In the genomic region with DNA sequence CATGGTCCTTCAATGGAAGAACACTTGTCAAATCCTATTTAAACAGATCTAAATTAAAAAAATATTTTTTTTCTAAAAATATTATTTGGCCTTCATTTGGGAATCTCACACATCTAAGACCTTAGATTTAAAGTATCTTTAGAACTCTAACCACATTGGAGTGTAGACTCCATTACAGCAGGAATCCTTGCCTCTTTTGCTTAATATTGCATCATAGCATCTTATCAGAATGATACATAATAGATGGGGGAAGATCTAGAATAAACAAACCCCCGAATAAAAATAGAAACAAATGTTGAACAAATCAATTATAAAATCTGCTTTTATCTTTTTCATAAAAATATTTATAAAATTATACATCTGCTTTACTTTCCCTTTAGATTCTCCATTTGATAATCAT, we compare ENCODE assay signal across 19 cellular contexts. TPM values are rescaled to one million over a fixed set of nuclear protein-coding genes. Genes with fewer than 3 reads are reported as not detected.
A peak's percentile ranks its signal among the peaks of the same experiment; 100 is the strongest.
DNase-seq lines count a peak whose midpoint lies in the region; ATAC-seq and TF ChIP-seq lines count a peak whose summit lies in the region.
"Had no signal": no experiment of that assay in that cellular context is flagged by ENCODE, and none has a peak within 500 bp of the region (broad histone marks: within the 10 kb centered on the region; RNA-seq: fewer than 3 reads in every experiment).

No MANE protein-coding gene starts in this region.

- POLR2A ChIA-PET in A673 (lab: Charles Lee; ENCODE audit: low non-redundant PET), result no interaction called here
- POLR2A ChIA-PET in CD4-positive, alpha-beta memory T cell (lab: Charles Lee; ENCODE audit: partially characterized antibody), result interaction anchor here (1.1 to 1.7 kb wide), 4 partner anchors 21 to 635 kb away, joined by 3 to 5 read pairs (median 4); a partner anchor contains a TSS
- POLR2A ChIA-PET in naive thymus-derived CD4-positive, alpha-beta T cell (lab: Charles Lee), result interaction anchor here (2.0 to 10.0 kb wide), 3 partner anchors 27 to 69 kb away, joined by 8 to 111 read pairs (median 9); a partner anchor contains a TSS

- peaks cover 7% of the 10 kb centered on the region for H3K9me3 ChIP-seq in A673 (ENCODE audit: low read depth, low read length, poor library complexity, severe bottlenecking)
- H3K9me3 ChIP-seq in CD4-positive, alpha-beta memory T cell (ENCODE audit: control insufficient read depth in 1 of 2, low read length in 2 of 2), result no peaks in the 10 kb centered on the region
- no peaks in the 10 kb centered on the region for H3K9me3 ChIP-seq in naive thymus-derived CD4-positive, alpha-beta T cell (ENCODE audit: control insufficient read depth in 2 of 3, low read length in 3 of 3)
- H3K9me3 ChIP-seq: BLaER1, tibial nerve had no signal

- intact Hi-C loops in A673 (cut with micrococcal nuclease; ENCODE audit: unreplicated experiment), result loop anchor here (10.0 kb wide), 1 partner anchor 630 kb away; no protein-coding TSS in a partner anchor
- intact Hi-C loops in CD4-positive, alpha-beta memory T cell (cut with micrococcal nuclease), result loop anchor here (5.0 to 10.0 kb wide), 4 partner anchors 450 to 758 kb away; a partner anchor contains a TSS
- intact Hi-C loops in naive thymus-derived CD4-positive, alpha-beta T cell (cut with micrococcal nuclease), result loop anchor here (5.0 to 10.0 kb wide), 6 partner anchors 447 to 1937 kb away; a partner anchor contains a TSS

- no peak for DNase-seq in A673 (ENCODE audit: low spot score)
- no peak for DNase-seq in CD4-positive, alpha-beta memory T cell
- DNase-seq in naive thymus-derived CD4-positive, alpha-beta T cell, result no peak
- no peak for DNase-seq in DMS79 treated with DMSO at 0.1 percent for 48 hours (lab: John Stamatoyannopoulos, UW)
- DNase-seq in pons (ENCODE audit: low spot score), result no peak
- DNase-seq: activated CD4-positive, alpha-beta T cell treated with anti-CD3 and anti-CD28 coated beads, Interleukin-2, amount 50 U/mL, for 4 hours; activated gamma-delta T cell; cortex of kidney; HCEC 1CT; NCI-H1436 treated with DMSO at 0.1 percent for 48 hours; NCI-H226; NK-92 treated with Interleukin-12 subunit alpha and Interleukin-12 subunit beta, amount 100 ng/mL, for 24 hours; RPMI8226 had no signal

- peak overlapping the region in 4 of 7 donors; percentile 19 to 68 (median 43) for H3K27ac Mint-ChIP-seq in CD4-positive, alpha-beta memory T cell
- peak overlapping the region; percentile 75 for H3K27ac Mint-ChIP-seq in activated naive CD8-positive, alpha-beta T cell
- peak overlapping the region in 6 of 9 donors; percentile 30 to 74 (median 61) for H3K27ac Mint-ChIP-seq in naive thymus-derived CD4-positive, alpha-beta T cell
- H3K27ac Mint-ChIP-seq: progenitor cell of endocrine pancreas had no signal

- H3K36me3 Mint-ChIP-seq in CD4-positive, alpha-beta memory T cell, result peaks cover 15 to 26% of the 10 kb centered on the region in 2 donors
- H3K36me3 Mint-ChIP-seq in activated naive CD8-positive, alpha-beta T cell, result no peaks in the 10 kb centered on the region
- peaks cover 4 to 23% (median 14%) of the 10 kb centered on the region in 5 donors for H3K36me3 Mint-ChIP-seq in naive thymus-derived CD4-positive, alpha-beta T cell

- H3K36me3 ChIP-seq in A673 (ENCODE audit: insufficient read depth, low read length, poor library complexity, severe bottlenecking), result peaks cover 60% of the 10 kb centered on the region
- H3K36me3 ChIP-seq in CD4-positive, alpha-beta memory T cell (ENCODE audit: insufficient read depth, low read length), result peaks cover 6% of the 10 kb centered on the region
- no peaks in the 10 kb centered on the region for H3K36me3 ChIP-seq in naive thymus-derived CD4-positive, alpha-beta T cell (ENCODE audit: control insufficient read depth in 2 of 3, insufficient read depth in 3 of 3, low read length in 3 of 3)
- H3K36me3 ChIP-seq: tibial nerve had no signal

- H3K27ac ChIP-seq in A673 (ENCODE audit: low read depth, low read length, poor library complexity, severe bottlenecking), result peak overlapping the region; percentile 98
- H3K27ac ChIP-seq in CD4-positive, alpha-beta memory T cell (ENCODE audit: low read depth, low read length), result no peak overlapping the region
- H3K27ac ChIP-seq in naive thymus-derived CD4-positive, alpha-beta T cell (ENCODE audit: low read depth, low read length), result no peak overlapping the region
- H3K27ac ChIP-seq: BLaER1, epithelial cell of prostate had no signal

- peak overlapping the region; percentile 76 for H3K4me3 ChIP-seq in A673 (ENCODE audit: low read depth, low read length, poor library complexity, severe bottlenecking)
- no peak overlapping the region for H3K4me3 ChIP-seq in CD4-positive, alpha-beta memory T cell (ENCODE audit: low read length in 2 of 2)
- H3K4me3 ChIP-seq in naive thymus-derived CD4-positive, alpha-beta T cell (ENCODE audit: low read length), result no peak overlapping the region
- H3K4me3 ChIP-seq: BLaER1, tibial nerve had no signal

- no peak for ATAC-seq in naive thymus-derived CD4-positive, alpha-beta T cell
- no peak for ATAC-seq in HG03354 (IDR thresholded peaks at IDR 0.05; ENCODE audit: poor library complexity, severe bottlenecking, unreplicated experiment)

- H3K27me3 Mint-ChIP-seq in CD4-positive, alpha-beta memory T cell, result no peaks in the 10 kb centered on the region
- H3K27me3 Mint-ChIP-seq in activated naive CD8-positive, alpha-beta T cell, result no peaks in the 10 kb centered on the region
- H3K27me3 Mint-ChIP-seq in naive thymus-derived CD4-positive, alpha-beta T cell, result no peaks in the 10 kb centered on the region
- H3K27me3 Mint-ChIP-seq: progenitor cell of endocrine pancreas had no signal

- peaks cover 36 to 54% (median 45%) of the 10 kb centered on the region in 4 donors for H3K4me1 Mint-ChIP-seq in CD4-positive, alpha-beta memory T cell
- H3K4me1 Mint-ChIP-seq in activated naive CD8-positive, alpha-beta T cell (ENCODE audit: low read depth), result peaks cover 47% of the 10 kb centered on the region
- H3K4me1 Mint-ChIP-seq in naive thymus-derived CD4-positive, alpha-beta T cell, result peaks cover 18 to 58% (median 48%) of the 10 kb centered on the region in 7 donors

- peak overlapping the region; percentile 22 to 79 (median 62) for H3K4me3 Mint-ChIP-seq in CD4-positive, alpha-beta memory T cell
- peak overlapping the region; percentile 71 for H3K4me3 Mint-ChIP-seq in activated naive CD8-positive, alpha-beta T cell
- H3K4me3 Mint-ChIP-seq in naive thymus-derived CD4-positive, alpha-beta T cell, result peak overlapping the region in 8 of 10 donors; percentile 27 to 80 (median 73)

- H3K9me3 Mint-ChIP-seq in CD4-positive, alpha-beta memory T cell, result no peaks in the 10 kb centered on the region
- no peaks in the 10 kb centered on the region for H3K9me3 Mint-ChIP-seq in activated naive CD8-positive, alpha-beta T cell (ENCODE audit: low read depth)
- no peaks in the 10 kb centered on the region for H3K9me3 Mint-ChIP-seq in naive thymus-derived CD4-positive, alpha-beta T cell

- CTCF ChIA-PET in A673 (lab: Charles Lee), result no interaction called here
- CTCF ChIA-PET in CD4-positive, alpha-beta memory T cell (lab: Charles Lee; ENCODE audit: partially characterized antibody), result no interaction called here
- CTCF ChIA-PET in naive thymus-derived CD4-positive, alpha-beta T cell (lab: Charles Lee), result no interaction called here

- no peak for TF ChIP-seq CTCF in A673 (conservative IDR thresholded peaks at IDR 0.05; ENCODE audit: low read depth, low read length)

- H3K27me3 ChIP-seq in A673 (replicated peaks; ENCODE audit: insufficient read depth, low read depth, low read length, poor library complexity), result no peaks in the 10 kb centered on the region
- no peaks in the 10 kb centered on the region for H3K27me3 ChIP-seq in CD4-positive, alpha-beta memory T cell (ENCODE audit: insufficient read depth, low read length)
- no peaks in the 10 kb centered on the region for H3K27me3 ChIP-seq in naive thymus-derived CD4-positive, alpha-beta T cell (ENCODE audit: control insufficient read depth in 2 of 2, insufficient read depth in 2 of 2, low read length in 2 of 2)
- H3K27me3 ChIP-seq: BLaER1, tibial nerve had no signal

- no TSS peak for BruUV-seq in A673 (replicated peaks; lab: Mats Ljungman, UMichigan)

- peaks cover 17% of the 10 kb centered on the region for H3K4me1 ChIP-seq in A673 (ENCODE audit: insufficient read depth, low read length, poor library complexity, severe bottlenecking)
- peaks cover 64% of the 10 kb centered on the region for H3K4me1 ChIP-seq in CD4-positive, alpha-beta memory T cell (ENCODE audit: insufficient read depth, low read length)
- H3K4me1 ChIP-seq in naive thymus-derived CD4-positive, alpha-beta T cell (ENCODE audit: control insufficient read depth in 2 of 2, insufficient read depth in 2 of 2, low read length in 2 of 2), result peaks cover 6 to 21% of the 10 kb centered on the region in 2 donors

RNA-seq across cellular contexts. Expression of a gene that starts 27.6 kb away (rescaled TPM):
- total RNA-seq in A673 (2021), result 75.7 and 75.8 TPM in 2 replicates
- 100 to 1,000 TPM; 105 to 112 TPM for total RNA-seq in CD4-positive, alpha-beta memory T cell
- 10 to 100 TPM; 46.0 to 57.0 TPM for polyA plus RNA-seq in CD4-positive, alpha-beta memory T cell
- 100 to 1,000 TPM in 4 of 5 experiments, 10 to 100 TPM in 1; 46.0 to 156 (median 117) TPM for total RNA-seq in naive thymus-derived CD4-positive, alpha-beta T cell
- polyA plus RNA-seq in naive thymus-derived CD4-positive, alpha-beta T cell, result 10 to 100 TPM; 50.0 to 63.3 TPM
